ENCODE assay signal across 23 cellular contexts in the genomic region with DNA sequence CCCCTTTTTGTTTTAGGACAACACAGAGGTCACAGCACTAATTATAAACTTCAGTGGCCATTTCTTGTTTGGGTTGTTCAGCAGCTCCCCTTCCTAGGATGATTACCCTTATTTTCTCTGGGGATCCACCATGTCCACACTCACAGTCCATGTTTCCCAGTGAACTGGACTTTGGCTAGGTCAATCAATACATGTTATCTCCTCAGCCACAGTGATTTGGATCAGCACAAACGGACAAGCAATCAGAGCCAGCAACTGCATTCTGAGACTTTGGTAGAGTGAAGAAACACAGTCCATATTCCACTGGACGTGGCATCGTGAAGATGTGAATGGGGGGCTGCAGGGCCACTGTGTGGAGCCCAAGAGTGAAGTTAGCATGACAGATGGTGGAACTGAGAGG.
"Had no signal": no experiment of that assay in that cellular context is flagged by ENCODE, and none has a peak within 500 bp of the region (broad histone marks: within the 10 kb centered on the region; RNA-seq: fewer than 3 reads in every experiment).

No MANE protein-coding gene starts in this region.

- ATAC-seq: effector memory CD8-positive, alpha-beta T cell; gastroesophageal sphincter; natural killer cell; right cardiac atrium; stimulated activated effector memory CD8-positive, alpha-beta T cell treated with anti-CD3 and anti-CD28 coated beads, Interleukin-12 subunit alpha, Interleukin-12 subunit beta, amount 100 ng/mL, for 72 hours; stimulated activated naive CD8-positive, alpha-beta T cell treated with anti-CD3 and anti-CD28 coated beads, Interleukin-15, Interleukin-2, amounts not matched to agents 100 U/mL and 50 U/mL, for 24 hours; upper lobe of right lung had no signal

- H3K27ac ChIP-seq: epithelial cell of prostate, esophagus squamous epithelium, gastroesophageal sphincter, left ventricle myocardium inferior, ovary, suprapubic skin, thyroid gland, upper lobe of right lung, vagina had no signal

- H3K4me3 Mint-ChIP-seq: dendritic cell treated with granulocyte-macrophage colony-stimulating factor and Interleukin-4, amounts not matched to agents 40 ng/mL and 50 ng/mL, for 4 days; effector memory CD8-positive, alpha-beta T cell; immature natural killer cell; natural killer cell; neural crest cell; stimulated activated effector memory CD8-positive, alpha-beta T cell treated with anti-CD3 and anti-CD28 coated beads, Interleukin-12 subunit alpha, Interleukin-12 subunit beta, amount 100 ng/mL, for 72 hours had no signal

- H3K27ac Mint-ChIP-seq: dendritic cell treated with granulocyte-macrophage colony-stimulating factor and Interleukin-4, amounts not matched to agents 40 ng/mL and 50 ng/mL, for 4 days; effector memory CD8-positive, alpha-beta T cell; immature natural killer cell; natural killer cell; stimulated activated effector memory CD8-positive, alpha-beta T cell treated with anti-CD3 and anti-CD28 coated beads, Interleukin-12 subunit alpha, Interleukin-12 subunit beta, amount 100 ng/mL, for 72 hours had no signal

- H3K4me3 ChIP-seq: esophagus squamous epithelium, gastroesophageal sphincter, left ventricle myocardium inferior, ovary, suprapubic skin, thyroid gland, upper lobe of right lung, vagina had no signal

- H3K27me3 ChIP-seq: esophagus squamous epithelium, gastroesophageal sphincter, ovary, suprapubic skin, thyroid gland, upper lobe of right lung, vagina had no signal

- H3K4me1 ChIP-seq: upper lobe of right lung had no signal

- H3K36me3 Mint-ChIP-seq: natural killer cell; stimulated activated effector memory CD8-positive, alpha-beta T cell treated with anti-CD3 and anti-CD28 coated beads, Interleukin-12 subunit alpha, Interleukin-12 subunit beta, amount 100 ng/mL, for 72 hours had no signal

- DNase-seq: effector memory CD8-positive, alpha-beta T cell; esophagus squamous epithelium; foreskin fibroblast; glutamatergic neuron; immature natural killer cell; left ventricle myocardium inferior; mesendoderm; natural killer cell; nucleus accumbens; ovary; right cardiac atrium; stimulated activated CD4-positive, alpha-beta T cell treated with anti-CD3 and anti-CD28 coated beads, Interleukin-4, amount 100 ng/mL, for 1 hour; stimulated activated CD8-positive, alpha-beta memory T cell treated with anti-CD3 and anti-CD28 coated beads, Interleukin-4, amount 100 ng/mL, for 48 hours; stimulated activated naive CD8-positive, alpha-beta T cell treated with anti-CD3 and anti-CD28 coated beads, Interleukin-15, Interleukin-2, amounts not matched to agents 100 U/mL and 50 U/mL, for 24 hours; thyroid gland; upper lobe of right lung had no signal

- H3K9me3 Mint-ChIP-seq: dendritic cell treated with granulocyte-macrophage colony-stimulating factor and Interleukin-4, amounts not matched to agents 40 ng/mL and 50 ng/mL, for 4 days; effector memory CD8-positive, alpha-beta T cell; immature natural killer cell; natural killer cell; neural crest cell; stimulated activated effector memory CD8-positive, alpha-beta T cell treated with anti-CD3 and anti-CD28 coated beads, Interleukin-12 subunit alpha, Interleukin-12 subunit beta, amount 100 ng/mL, for 72 hours had no signal

- H3K36me3 ChIP-seq: ovary had no signal

- H3K9me3 ChIP-seq: esophagus squamous epithelium, gastroesophageal sphincter, left ventricle myocardium inferior, ovary, suprapubic skin, thyroid gland, upper lobe of right lung, vagina had no signal
